In the genomic region with DNA sequence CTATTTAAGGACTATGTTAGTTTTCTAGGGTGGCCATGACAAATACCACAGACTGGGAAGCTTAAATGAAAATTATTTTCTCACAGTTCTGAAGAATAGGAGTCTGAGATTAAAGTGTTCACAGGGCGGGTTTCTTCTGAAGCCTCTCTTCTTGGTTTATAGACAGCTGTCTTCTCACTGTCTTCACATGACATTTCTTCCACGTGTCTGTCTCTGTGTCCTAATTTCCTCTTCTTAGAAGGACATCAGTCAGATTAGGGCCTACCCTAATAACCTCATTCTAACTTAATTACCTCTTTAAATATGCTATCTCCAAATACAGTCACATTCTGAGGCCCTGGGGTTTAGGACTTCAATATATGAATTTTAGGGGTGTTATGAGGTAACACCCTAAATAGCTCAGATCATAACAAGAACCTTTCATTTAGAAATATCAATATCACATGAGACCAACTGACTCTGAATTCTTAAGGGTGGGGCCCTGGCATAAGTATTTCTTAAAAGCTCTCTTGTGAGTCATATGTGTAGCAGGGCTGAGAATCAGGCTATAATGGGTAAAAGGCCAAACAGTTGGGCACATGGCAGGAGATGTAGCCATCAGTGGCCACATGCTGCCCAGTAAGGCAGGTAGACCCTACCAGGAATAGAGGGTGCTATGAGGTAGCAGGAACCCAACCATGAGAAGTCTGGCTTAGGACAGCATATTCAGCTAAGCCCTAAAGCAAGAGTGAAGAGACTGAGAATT, we compare ENCODE assay signal across 15 cellular contexts.
DNase-seq lines count a peak whose midpoint lies in the region; ATAC-seq and TF ChIP-seq lines count a peak whose summit lies in the region.
"Had no signal": no experiment of that assay in that cellular context is flagged by ENCODE, and none has a peak within 500 bp of the region (broad histone marks: within the 10 kb centered on the region; RNA-seq: fewer than 3 reads in every experiment).

No MANE protein-coding gene starts in this region.

- TF ChIP-seq CTCF in PC-3 (conservative IDR thresholded peaks at IDR 0.05; ENCODE audit: low read depth, low read length) (no peak), fibroblast of the aortic adventitia (IDR thresholded peaks at IDR 0.05; ENCODE audit: insufficient read depth, low read length) (no peak)

- BruUV-seq in PC-3 (replicated peaks; lab: Mats Ljungman, UMichigan) = no TSS peak

- H3K9me3 ChIP-seq in PC-3 (ENCODE audit: low read length) = no peaks in the 10 kb centered on the region

- H3K27me3 Mint-ChIP-seq in activated CD4-positive, alpha-beta memory T cell treated with anti-CD3 and anti-CD28 coated beads for 36 hours = peaks cover 8% of the 10 kb centered on the region

- intact Hi-C loops in PC-3 (cut with micrococcal nuclease) = no loop called here
- intact Hi-C loops in activated CD4-positive, alpha-beta memory T cell treated with anti-CD3 and anti-CD28 coated beads for 36 hours (cut with micrococcal nuclease) = no loop called here

- H3K79me2 ChIP-seq in PC-3 (ENCODE audit: low read length) = no peaks in the 10 kb centered on the region

- no peaks in the 10 kb centered on the region for H3K36me3 Mint-ChIP-seq in activated CD4-positive, alpha-beta memory T cell treated with anti-CD3 and anti-CD28 coated beads for 36 hours
- H3K36me3 Mint-ChIP-seq: natural killer cell had no signal

- POLR2A ChIA-PET in PC-3 (lab: Charles Lee; ENCODE audit: unreplicated experiment) = interaction anchor here (0.5 kb wide), 1 partner anchor 109 kb away, joined by 4 read pairs; no protein-coding TSS in a partner anchor
- POLR2A ChIA-PET in activated CD4-positive, alpha-beta memory T cell treated with anti-CD3 and anti-CD28 coated beads for 36 hours (lab: Charles Lee) = no interaction called here

- peaks cover 3% of the 10 kb centered on the region for H3K4me1 Mint-ChIP-seq in activated CD4-positive, alpha-beta memory T cell treated with anti-CD3 and anti-CD28 coated beads for 36 hours (ENCODE audit: low read depth)

- no peaks in the 10 kb centered on the region for H3K9me2 ChIP-seq in PC-3 (replicated peaks; ENCODE audit: low read length)

- H3K4me3 ChIP-seq in PC-3 (ENCODE audit: low read length) (no peak overlapping the region), fibroblast of the aortic adventitia (ENCODE audit: low read depth, low read length) (no peak overlapping the region)
- H3K4me3 ChIP-seq: dorsolateral prefrontal cortex, PC-9 had no signal

- H4K20me1 ChIP-seq in PC-3 (ENCODE audit: low read length) = no peaks in the 10 kb centered on the region

- H3K27me3 ChIP-seq in PC-3 (ENCODE audit: low read length) = no peaks in the 10 kb centered on the region

- peak overlapping the region; percentile 34 for H3K27ac ChIP-seq in PC-3 (ENCODE audit: low read length)
- H3K27ac ChIP-seq: dorsolateral prefrontal cortex, PC-9 had no signal

- no peak overlapping the region for H3K27ac Mint-ChIP-seq in activated CD4-positive, alpha-beta memory T cell treated with anti-CD3 and anti-CD28 coated beads for 36 hours
- H3K27ac Mint-ChIP-seq: natural killer cell; stimulated activated naive CD8-positive, alpha-beta T cell treated with anti-CD3 and anti-CD28 coated beads, Interleukin-15, Interleukin-2, amounts not matched to agents 100 ng/mL and 50 ng/mL, for 24 hours had no signal

- 0 out of 2 replicates have a peak overlapping the region, but pooled peaks have one; percentile 33 for H3K4me2 ChIP-seq in PC-3 (ENCODE audit: low read length)
- H3K4me2 ChIP-seq: PC-9 had no signal

- DNase-seq in GM04504 (ENCODE audit: low read depth) (peak; percentile 6), PC-3 (peak; percentile 51), fibroblast of the aortic adventitia (ENCODE audit: low read depth) (peak; percentile 62), stromal cell of bone marrow (ENCODE audit: low read depth) (peak; percentile 38), DMS53 treated with DMSO at 0.1 percent for 48 hours (lab: John Stamatoyannopoulos, UW; ENCODE audit: unreplicated experiment) (no peak), NCI-H128 (lab: John Stamatoyannopoulos, UW; ENCODE audit: unreplicated experiment) (no peak)
- DNase-seq in activated CD4-positive, alpha-beta memory T cell treated with anti-CD3 and anti-CD28 coated beads for 36 hours = no peak
- DNase-seq: activated T-cell treated with anti-CD3 and anti-CD28 coated beads for 4 hours, amniotic stem cell, dorsolateral prefrontal cortex, natural killer cell, NCI-H1105, NCI-H2227 treated with DMSO at 0.1 percent for 48 hours had no signal

- H3K4me1 ChIP-seq in PC-3 (ENCODE audit: insufficient read depth, low read length) = peaks cover 19% of the 10 kb centered on the region

- H3K9me3 Mint-ChIP-seq in activated CD4-positive, alpha-beta memory T cell treated with anti-CD3 and anti-CD28 coated beads for 36 hours = no peaks in the 10 kb centered on the region
- H3K9me3 Mint-ChIP-seq: natural killer cell; stimulated activated naive CD8-positive, alpha-beta T cell treated with anti-CD3 and anti-CD28 coated beads, Interleukin-15, Interleukin-2, amounts not matched to agents 100 ng/mL and 50 ng/mL, for 24 hours had no signal

- no peak overlapping the region for H3K4me3 Mint-ChIP-seq in activated CD4-positive, alpha-beta memory T cell treated with anti-CD3 and anti-CD28 coated beads for 36 hours
- H3K4me3 Mint-ChIP-seq: natural killer cell; stimulated activated naive CD8-positive, alpha-beta T cell treated with anti-CD3 and anti-CD28 coated beads, Interleukin-15, Interleukin-2, amounts not matched to agents 100 ng/mL and 50 ng/mL, for 24 hours had no signal

- ATAC-seq in PC-3 = peak; percentile 50
- ATAC-seq: natural killer cell had no signal

- CTCF ChIA-PET in PC-3 (lab: Charles Lee) = no interaction called here
- CTCF ChIA-PET in activated CD4-positive, alpha-beta memory T cell treated with anti-CD3 and anti-CD28 coated beads for 36 hours (lab: Charles Lee) = no interaction called here

- peak overlapping the region; percentile 7; the same call in 1 of the 2 replicates for H3K9ac ChIP-seq in PC-3 (ENCODE audit: low read length)

- H3K36me3 ChIP-seq in PC-3 (ENCODE audit: low read depth, low read length) = no peaks in the 10 kb centered on the region

- 0 out of 2 replicates have a peak overlapping the region, but pooled peaks have one; percentile 11 for H2AFZ ChIP-seq in PC-3 (ENCODE audit: low read length)
- H2AFZ ChIP-seq: PC-9 had no signal

- no peaks in the 10 kb centered on the region for H3F3A ChIP-seq in PC-3 (ENCODE audit: low read length, unreplicated experiment)

Comparison
In these comparisons a context has a peak if more than half of its experiments do, and no peak if none do; other contexts are left out.
1. DNase-seq: peak in GM04504 (single experiment), PC-3 (single experiment), fibroblast of the aortic adventitia (single experiment) and stromal cell of bone marrow (single experiment); none in DMS53 treated with DMSO at 0.1 percent for 48 hours (single experiment), NCI-H128 (single experiment) and activated CD4-positive, alpha-beta memory T cell treated with anti-CD3 and anti-CD28 coated beads for 36 hours (single experiment).